In the genomic region with DNA sequence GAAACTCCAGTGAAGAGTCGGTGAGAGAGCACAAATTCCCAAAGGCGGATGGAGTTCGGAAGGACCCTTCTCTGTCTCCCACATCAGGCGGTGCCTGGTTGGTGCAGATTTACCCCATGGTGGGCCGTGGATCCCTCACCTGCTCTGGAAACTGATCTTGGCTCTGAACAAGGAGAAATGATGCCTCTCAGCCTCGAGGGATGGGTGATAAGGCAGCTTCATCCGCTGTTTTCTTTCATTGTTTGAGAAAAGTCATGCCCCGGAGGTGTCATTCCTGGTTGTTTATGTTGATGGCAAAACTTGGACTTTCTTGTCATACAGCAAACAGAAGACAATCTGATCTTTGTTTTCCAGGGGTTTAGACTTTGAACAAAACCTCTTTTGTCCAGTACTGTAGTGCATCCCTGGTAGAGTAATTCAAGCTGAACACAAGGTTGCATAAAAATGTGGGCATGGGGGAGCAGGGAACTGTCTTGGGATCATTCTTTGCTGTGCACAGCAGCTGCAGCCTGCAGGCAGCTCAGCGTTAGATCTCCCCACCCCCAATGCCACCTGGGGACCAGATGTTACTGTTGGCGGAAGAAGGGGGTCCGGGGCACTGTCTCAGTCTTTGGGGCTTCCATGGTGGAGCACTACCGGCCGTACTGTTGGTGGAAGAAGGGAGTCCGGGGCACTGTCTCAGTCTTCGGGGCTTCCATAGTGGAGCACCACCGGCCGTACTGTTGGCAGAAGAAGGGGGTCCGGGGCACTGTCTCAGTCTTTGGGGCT, we compare ENCODE assay signal across 15 cellular contexts.
DNase-seq lines count a peak whose midpoint lies in the region; ATAC-seq and TF ChIP-seq lines count a peak whose summit lies in the region.
"Had no signal": no experiment of that assay in that cellular context is flagged by ENCODE, and none has a peak within 500 bp of the region (broad histone marks: within the 10 kb centered on the region; RNA-seq: fewer than 3 reads in every experiment).

No MANE protein-coding gene starts in this region.

- H3K4me2 ChIP-seq in osteoblast (ENCODE audit: insufficient read depth, low read length), result no peak overlapping the region
- H3K4me2 ChIP-seq: GM23338 had no signal

- H3K4me3 Mint-ChIP-seq in CD4-positive, alpha-beta memory T cell, result no peak overlapping the region
- no peak overlapping the region for H3K4me3 Mint-ChIP-seq in chondrocyte (ENCODE audit: unreplicated experiment)
- H3K4me3 Mint-ChIP-seq: activated CD8-positive, alpha-beta memory T cell treated with anti-CD3 and anti-CD28 coated beads, Interleukin-2, amount 10 ng/mL, durations not matched to agents 7 days and 5 days; GM23338 had no signal

- H3K27me3 Mint-ChIP-seq in CD4-positive, alpha-beta memory T cell, result no peaks in the 10 kb centered on the region
- H3K27me3 Mint-ChIP-seq in chondrocyte (ENCODE audit: low read depth), result peaks cover 2% of the 10 kb centered on the region
- H3K27me3 Mint-ChIP-seq: activated CD8-positive, alpha-beta memory T cell treated with anti-CD3 and anti-CD28 coated beads, Interleukin-2, amount 10 ng/mL, durations not matched to agents 7 days and 5 days had no signal

- H3K9me3 ChIP-seq in CD4-positive, alpha-beta memory T cell (ENCODE audit: control insufficient read depth in 1 of 2, low read length in 2 of 2), result no peaks in the 10 kb centered on the region
- H3K9me3 ChIP-seq in osteoblast (ENCODE audit: low read depth, low read length), result peaks cover 2% of the 10 kb centered on the region
- H3K9me3 ChIP-seq: stomach had no signal

- H3K27me3 ChIP-seq in CD4-positive, alpha-beta memory T cell (ENCODE audit: insufficient read depth, low read length), result no peaks in the 10 kb centered on the region
- no peaks in the 10 kb centered on the region for H3K27me3 ChIP-seq in osteoblast (ENCODE audit: insufficient read depth, low read length)
- H3K27me3 ChIP-seq: stomach had no signal

- no peaks in the 10 kb centered on the region for H4K20me1 ChIP-seq in osteoblast (ENCODE audit: insufficient read depth, low read length)

- H3K4me1 Mint-ChIP-seq in CD4-positive, alpha-beta memory T cell, result peaks cover 0 to 20% (median 2%) of the 10 kb centered on the region in 4 donors
- H3K4me1 Mint-ChIP-seq in chondrocyte (ENCODE audit: low read depth), result peaks cover 7% of the 10 kb centered on the region
- H3K4me1 Mint-ChIP-seq: activated CD8-positive, alpha-beta memory T cell treated with anti-CD3 and anti-CD28 coated beads, Interleukin-2, amount 10 ng/mL, durations not matched to agents 7 days and 5 days; GM23338 had no signal

- H3K27ac ChIP-seq in CD4-positive, alpha-beta memory T cell (ENCODE audit: low read depth, low read length), result no peak overlapping the region
- H3K27ac ChIP-seq in osteoblast (ENCODE audit: low read depth, low read length), result no peak overlapping the region
- H3K27ac ChIP-seq: stomach had no signal

- peaks cover 26% of the 10 kb centered on the region for H3K36me3 ChIP-seq in CD4-positive, alpha-beta memory T cell (ENCODE audit: insufficient read depth, low read length)
- no peaks in the 10 kb centered on the region for H3K36me3 ChIP-seq in osteoblast (ENCODE audit: insufficient read depth, low read length)

- no peak for DNase-seq in CD4-positive, alpha-beta memory T cell
- DNase-seq in NCI-H1048 (lab: John Stamatoyannopoulos, UW), result peak; percentile 74
- DNase-seq in chondrocyte (ENCODE audit: low spot score), result peak; percentile 32
- DNase-seq in osteoblast (ENCODE audit: insufficient read length, low spot score, missing footprints), result peak; percentile 82
- no peak for DNase-seq in RKO (ENCODE audit: low spot score)
- DNase-seq in NCI-H345 (lab: John Stamatoyannopoulos, UW), result no peak
- DNase-seq: activated CD8-positive, alpha-beta memory T cell treated with anti-CD3 and anti-CD28 coated beads, Interleukin-2, amount 10 ng/mL, durations not matched to agents 7 days and 5 days; effector CD4-positive, alpha-beta T cell; KG1; NCI-H1694 treated with DMSO at 0.1 percent for 48 hours; NCI-H748 treated with DMSO at 0.1 percent for 48 hours; stimulated activated CD4-positive, alpha-beta T cell treated with anti-CD3 and anti-CD28 coated beads, Interleukin-4, amount 100 ng/mL, for 4 hours; stomach had no signal

- H3K4me1 ChIP-seq in CD4-positive, alpha-beta memory T cell (ENCODE audit: insufficient read depth, low read length), result no peaks in the 10 kb centered on the region
- no peaks in the 10 kb centered on the region for H3K4me1 ChIP-seq in osteoblast (ENCODE audit: insufficient read depth, low read length)
- H3K4me1 ChIP-seq: stomach had no signal

- CTCF ChIA-PET in CD4-positive, alpha-beta memory T cell (lab: Charles Lee; ENCODE audit: partially characterized antibody), result no interaction called here

- POLR2A ChIA-PET in CD4-positive, alpha-beta memory T cell (lab: Charles Lee; ENCODE audit: partially characterized antibody), result interaction anchor here (0.8 kb wide), 1 partner anchor 201 kb away, joined by 4 read pairs; no protein-coding TSS in a partner anchor

- H3K36me3 Mint-ChIP-seq in CD4-positive, alpha-beta memory T cell, result peaks cover 21 to 26% of the 10 kb centered on the region in 2 donors
- no peaks in the 10 kb centered on the region for H3K36me3 Mint-ChIP-seq in chondrocyte (ENCODE audit: low read depth)

- intact Hi-C loops in CD4-positive, alpha-beta memory T cell (cut with micrococcal nuclease), result no loop called here

- TF ChIP-seq CTCF in chondrocyte (IDR thresholded peaks at IDR 0.05), result no peak
- no peak for TF ChIP-seq CTCF in osteoblast (IDR thresholded peaks at IDR 0.05; ENCODE audit: extremely low read depth, low read depth, low read length)

- no peak overlapping the region for H2AFZ ChIP-seq in osteoblast (ENCODE audit: low read length)
- H2AFZ ChIP-seq: GM23338 had no signal

- peak overlapping the region in 6 of 7 donors; percentile 6 to 71 (median 63) for H3K27ac Mint-ChIP-seq in CD4-positive, alpha-beta memory T cell
- H3K27ac Mint-ChIP-seq in chondrocyte (ENCODE audit: unreplicated experiment), result no peak overlapping the region
- H3K27ac Mint-ChIP-seq: activated CD8-positive, alpha-beta memory T cell treated with anti-CD3 and anti-CD28 coated beads, Interleukin-2, amount 10 ng/mL, durations not matched to agents 7 days and 5 days; GM23338 had no signal

- ATAC-seq in GM18873 (IDR thresholded peaks at IDR 0.05; ENCODE audit: low FRiP score, unreplicated experiment), result no peak
- ATAC-seq: activated CD8-positive, alpha-beta memory T cell treated with anti-CD3 and anti-CD28 coated beads, Interleukin-2, amount 10 ng/mL, durations not matched to agents 7 days and 5 days; GM23338 had no signal

- H3K4me3 ChIP-seq in CD4-positive, alpha-beta memory T cell (ENCODE audit: low read length in 2 of 2), result no peak overlapping the region
- H3K4me3 ChIP-seq in osteoblast (ENCODE audit: insufficient read depth, low read length), result no peak overlapping the region
- H3K4me3 ChIP-seq: GM23338, stomach had no signal

- H3K79me2 ChIP-seq in osteoblast (ENCODE audit: insufficient read depth, low read length), result no peaks in the 10 kb centered on the region

- peaks cover 0 to 4% (median 0%) of the 10 kb centered on the region in 8 donors for H3K9me3 Mint-ChIP-seq in CD4-positive, alpha-beta memory T cell
- no peaks in the 10 kb centered on the region for H3K9me3 Mint-ChIP-seq in chondrocyte (ENCODE audit: low read depth)
- H3K9me3 Mint-ChIP-seq: GM23338 had no signal

Comparison
In these comparisons a context has a peak if more than half of its experiments do, and no peak if none do; other contexts are left out.
1. DNase-seq: peak in NCI-H1048 (single experiment), chondrocyte (single experiment) and osteoblast (single experiment); none in CD4-positive, alpha-beta memory T cell (0 of 5), RKO (single experiment) and NCI-H345 (single experiment).